Comparison of ENCODE assay signal across 1 cellular context in genomic region chr1:186785503-186785902, GRCh38.
TF ChIP-seq lines count a peak whose summit lies in the region.

No MANE protein-coding gene starts in this region.

TF ChIP-seq in endothelial cell of umbilical vein, 7 proteins besides CTCF, POLR2A, EP300 and RAD21 (continued from another document):
- TF ChIP-seq JUN (IDR thresholded peaks at IDR 0.05; ENCODE audit: borderline replicate concordance, insufficient read depth, insufficient read length, low read depth), result no peak
